ENCODE assay signal across 1 cellular context in the genomic region with DNA sequence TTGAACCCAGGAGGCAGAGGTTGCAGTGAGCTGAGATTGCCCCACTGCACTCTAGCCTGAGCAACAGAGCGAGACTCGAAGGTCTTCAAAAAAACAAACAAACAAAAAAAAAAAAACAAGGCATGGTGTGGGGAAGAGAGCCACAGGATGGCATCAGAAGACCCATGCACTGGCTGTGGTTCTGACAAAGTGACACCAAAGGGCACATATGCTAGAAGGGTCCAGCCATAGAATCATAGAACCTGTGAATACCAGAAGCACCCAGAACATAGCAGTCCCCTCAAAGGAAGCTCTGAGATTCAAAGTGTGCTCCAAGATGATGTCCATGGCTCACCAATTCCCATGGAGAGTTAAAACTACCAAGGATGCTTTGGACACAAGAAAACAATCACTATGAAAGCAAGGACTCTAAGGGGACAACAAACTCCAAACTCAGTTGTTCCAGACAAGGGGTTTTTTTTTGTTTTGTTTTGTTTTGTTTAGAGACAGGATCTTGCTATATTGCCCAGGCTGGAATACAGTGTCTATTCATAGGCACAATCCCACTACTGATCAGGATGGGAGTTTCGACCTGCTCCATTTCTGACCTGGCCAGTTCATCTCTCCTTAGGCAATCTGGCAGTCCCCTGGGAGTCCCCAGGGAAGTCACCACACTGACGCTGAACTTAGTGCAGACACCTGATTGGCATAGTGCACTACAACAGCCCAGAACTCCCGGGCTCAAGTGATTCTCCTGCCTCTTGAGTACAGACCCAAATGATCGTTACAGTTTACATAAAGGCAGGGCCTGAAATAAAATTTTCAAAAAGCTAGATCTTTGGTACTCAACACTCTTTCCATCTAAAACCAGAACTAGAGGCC.
TF ChIP-seq lines count a peak whose summit lies in the region.

No MANE protein-coding gene starts in this region.

TF ChIP-seq in HepG2, 621 proteins besides CTCF, POLR2A, EP300 and RAD21:
- TF ChIP-seq ZBTB3 (CRISPR knock-in tag; IDR thresholded peaks at IDR 0.05; ENCODE audit: borderline replicate concordance, low read depth) = no peak
- no peak for TF ChIP-seq ERF (CRISPR knock-in tag; IDR thresholded peaks at IDR 0.05)
- TF ChIP-seq ZFY (CRISPR knock-in tag; IDR thresholded peaks at IDR 0.05) = no peak
- TF ChIP-seq, protein P1, sequence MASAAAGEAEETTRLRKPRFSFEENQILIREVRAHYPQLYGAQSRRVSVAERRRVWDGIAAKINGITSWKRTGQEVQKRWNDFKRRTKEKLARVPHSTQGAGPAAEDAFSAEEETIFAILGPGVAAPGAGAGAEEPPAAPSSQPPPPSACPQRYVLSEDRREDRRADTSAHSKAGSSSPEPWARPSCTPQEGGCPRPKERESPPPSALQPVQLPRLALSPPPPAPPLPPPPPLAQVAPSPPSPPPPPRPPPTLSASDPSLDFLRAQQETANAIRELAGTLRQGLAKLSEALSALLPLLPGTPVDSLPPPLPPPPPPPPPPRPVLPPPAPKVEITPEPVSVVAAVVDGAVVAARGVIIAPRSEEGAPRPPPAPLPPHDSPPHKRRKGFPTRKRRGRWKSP (CRISPR knock-in tag; IDR thresholded peaks at IDR 0.05) = 0 out of 2 replicates have a peak, but pooled peaks have one; percentile 10
- TF ChIP-seq ZNF777 (CRISPR knock-in tag; IDR thresholded peaks at IDR 0.05) = 0 out of 2 replicates have a peak, but pooled peaks have one; percentile 6
- TF ChIP-seq NFE2L2 (IDR thresholded peaks at IDR 0.05; ENCODE audit: low read length) = no peak
- no peak for TF ChIP-seq ETV6 (CRISPR knock-in tag; conservative IDR thresholded peaks at IDR 0.05)
- TF ChIP-seq, protein P2, sequence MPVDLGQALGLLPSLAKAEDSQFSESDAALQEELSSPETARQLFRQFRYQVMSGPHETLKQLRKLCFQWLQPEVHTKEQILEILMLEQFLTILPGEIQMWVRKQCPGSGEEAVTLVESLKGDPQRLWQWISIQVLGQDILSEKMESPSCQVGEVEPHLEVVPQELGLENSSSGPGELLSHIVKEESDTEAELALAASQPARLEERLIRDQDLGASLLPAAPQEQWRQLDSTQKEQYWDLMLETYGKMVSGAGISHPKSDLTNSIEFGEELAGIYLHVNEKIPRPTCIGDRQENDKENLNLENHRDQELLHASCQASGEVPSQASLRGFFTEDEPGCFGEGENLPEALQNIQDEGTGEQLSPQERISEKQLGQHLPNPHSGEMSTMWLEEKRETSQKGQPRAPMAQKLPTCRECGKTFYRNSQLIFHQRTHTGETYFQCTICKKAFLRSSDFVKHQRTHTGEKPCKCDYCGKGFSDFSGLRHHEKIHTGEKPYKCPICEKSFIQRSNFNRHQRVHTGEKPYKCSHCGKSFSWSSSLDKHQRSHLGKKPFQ (CRISPR knock-in tag; IDR thresholded peaks at IDR 0.05; ENCODE audit: insufficient replicate concordance) = peak; percentile 55
- TF ChIP-seq, protein P3, sequence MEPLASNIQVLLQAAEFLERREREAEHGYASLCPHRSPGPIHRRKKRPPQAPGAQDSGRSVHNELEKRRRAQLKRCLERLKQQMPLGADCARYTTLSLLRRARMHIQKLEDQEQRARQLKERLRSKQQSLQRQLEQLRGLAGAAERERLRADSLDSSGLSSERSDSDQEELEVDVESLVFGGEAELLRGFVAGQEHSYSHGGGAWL (CRISPR knock-in tag; IDR thresholded peaks at IDR 0.05) = 0 out of 2 replicates have a peak, but pooled peaks have one; percentile 20
- TF ChIP-seq TOE1 (CRISPR knock-in tag; IDR thresholded peaks at IDR 0.05) = no peak
- peak; percentile 69 for TF ChIP-seq RBM22 (optimal IDR thresholded peaks at IDR 0.05; ENCODE audit: low read length)
- TF ChIP-seq CREB1 (IDR thresholded peaks at IDR 0.05) = no peak
- TF ChIP-seq CREB1 (CRISPR knock-in tag; IDR thresholded peaks at IDR 0.05) = no peak
- no peak for TF ChIP-seq RFX5 (IDR thresholded peaks at IDR 0.05; ENCODE audit: low read depth, low read length)
- no peak for TF ChIP-seq AKAP8 (CRISPR knock-in tag; IDR thresholded peaks at IDR 0.05)
- TF ChIP-seq ZNF121 (CRISPR knock-in tag; IDR thresholded peaks at IDR 0.05) = peak; percentile 86
- TF ChIP-seq ZNF615 (CRISPR knock-in tag; IDR thresholded peaks at IDR 0.05; ENCODE audit: borderline replicate concordance) = 0 out of 2 replicates have a peak, but pooled peaks have one; percentile 29
